13 cellular contexts compared by ENCODE assay signal in the genomic region with DNA sequence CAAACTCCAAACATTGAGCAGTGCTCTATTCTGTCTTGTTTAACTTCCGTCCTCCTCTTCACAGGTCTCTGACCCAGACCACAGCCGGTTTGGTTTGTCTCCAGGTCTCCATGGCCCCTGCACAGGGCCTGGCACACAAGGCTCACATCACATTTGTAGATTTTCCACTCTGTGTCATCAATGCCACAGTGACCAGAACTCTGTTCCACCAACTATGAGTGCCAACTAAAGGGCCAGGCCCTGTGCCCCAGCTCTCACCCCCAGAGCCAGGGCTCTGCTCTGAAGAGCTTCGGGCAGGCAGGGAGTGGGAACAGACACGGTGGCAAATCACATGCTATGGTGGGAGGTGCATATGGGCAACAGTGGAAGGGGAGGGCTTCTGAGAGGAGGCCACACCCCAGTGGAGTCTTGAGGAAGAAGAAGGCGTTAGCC. TPM values are rescaled to one million over a fixed set of nuclear protein-coding genes. Genes with fewer than 3 reads are reported as not detected.
DNase-seq lines count a peak whose midpoint lies in the region; ATAC-seq, FAIRE-seq and TF ChIP-seq lines count a peak whose summit lies in the region.
"Had no signal": no experiment of that assay in that cellular context is flagged by ENCODE, and none has a peak within 500 bp of the region (broad histone marks: within the 10 kb centered on the region; RNA-seq: fewer than 3 reads in every experiment).

No MANE protein-coding gene starts in this region.

- no peak for FAIRE-seq in keratinocyte (lab: Jason Lieb, UNC)
- FAIRE-seq: HTR-8/SVneo had no signal

- no peaks in the 10 kb centered on the region for H4K20me1 ChIP-seq in keratinocyte (ENCODE audit: control insufficient read depth, extremely low read depth, insufficient read depth, low read length)

- H3K27ac ChIP-seq in keratinocyte (ENCODE audit: control insufficient read depth, insufficient read depth, low read length) (peak overlapping the region; percentile 76), suprapubic skin (peak overlapping the region; percentile 71)
- H3K27ac ChIP-seq: brain microvascular endothelial cell, testis had no signal

- H3K4me3 Mint-ChIP-seq in activated T-cell treated with anti-CD3 and anti-CD28 coated beads, Interleukin-2, amount 50 U/mL, for 72 hours = peak overlapping the region in 1 of 2 donors; percentile 15
- H3K4me3 Mint-ChIP-seq in activated T-cell treated with anti-CD3 and anti-CD28 coated beads, Interleukin-2, amount 50 U/mL, for 4 hours = no peak overlapping the region

- peak in 1 of 2 donors; percentile 52 for ATAC-seq in activated T-cell treated with anti-CD3 and anti-CD28 coated beads, Interleukin-2, amount 50 U/mL, for 72 hours (replicated peaks in 1 of 2)
- ATAC-seq in activated T-cell treated with anti-CD3 and anti-CD28 coated beads, Interleukin-2, amount 50 U/mL, for 4 hours = no peak
- no peak for ATAC-seq in GM19328 (IDR thresholded peaks at IDR 0.05; ENCODE audit: unreplicated experiment)

- H3K36me3 ChIP-seq in adipocyte (ENCODE audit: control insufficient read depth, insufficient read depth, low read length, severe bottlenecking) = peaks cover 84% of the 10 kb centered on the region
- H3K36me3 ChIP-seq in keratinocyte (ENCODE audit: control insufficient read depth in 2 of 2, extremely low read depth in 1 of 2, insufficient read depth in 2 of 2, low read length in 2 of 2) = peaks cover 46 to 57% of the 10 kb centered on the region in 2 experiments
- H3K36me3 ChIP-seq in suprapubic skin = peaks cover 79% of the 10 kb centered on the region

- H3K36me3 Mint-ChIP-seq in activated T-cell treated with anti-CD3 and anti-CD28 coated beads, Interleukin-2, amount 50 U/mL, for 72 hours (ENCODE audit: insufficient read depth in 2 of 2) = peaks cover 13 to 32% of the 10 kb centered on the region in 2 donors
- peaks cover 55% of the 10 kb centered on the region for H3K36me3 Mint-ChIP-seq in activated T-cell treated with anti-CD3 and anti-CD28 coated beads, Interleukin-2, amount 50 U/mL, for 4 hours (ENCODE audit: insufficient read depth)

- peak overlapping the region; percentile 1 for H3K9ac ChIP-seq in adipocyte (ENCODE audit: low read length)
- H3K9ac ChIP-seq in keratinocyte (ENCODE audit: control insufficient read depth, extremely low read depth, insufficient read depth, low read length) = peak overlapping the region; percentile 75

- no peak for TF ChIP-seq POLR2A in suprapubic skin (IDR thresholded peaks at IDR 0.05)

- TF ChIP-seq EP300 in suprapubic skin (IDR thresholded peaks at IDR 0.05) = no peak

- peak overlapping the region; percentile 21 for H3K27ac Mint-ChIP-seq in activated T-cell treated with anti-CD3 and anti-CD28 coated beads, Interleukin-2, amount 50 U/mL, for 72 hours

- H3K9me3 ChIP-seq in adipocyte (ENCODE audit: control insufficient read depth, low read length) = no peaks in the 10 kb centered on the region
- no peaks in the 10 kb centered on the region for H3K9me3 ChIP-seq in keratinocyte (ENCODE audit: control insufficient read depth, low read depth, low read length)
- no peaks in the 10 kb centered on the region for H3K9me3 ChIP-seq in suprapubic skin
- H3K9me3 ChIP-seq: testis had no signal

- H3K4me2 ChIP-seq in keratinocyte (ENCODE audit: control insufficient read depth, extremely low read depth, insufficient read depth, low read depth, low read length) = peak overlapping the region; percentile 84

- peaks cover 5% of the 10 kb centered on the region for H3K4me1 Mint-ChIP-seq in activated T-cell treated with anti-CD3 and anti-CD28 coated beads, Interleukin-2, amount 50 U/mL, for 72 hours (ENCODE audit: low read depth)
- H3K4me1 Mint-ChIP-seq in activated T-cell treated with anti-CD3 and anti-CD28 coated beads, Interleukin-2, amount 50 U/mL, for 4 hours (ENCODE audit: low read depth) = peaks cover 2% of the 10 kb centered on the region

- TF ChIP-seq CTCF in keratinocyte (optimal IDR thresholded peaks at IDR 0.05 in 1 of 3, IDR thresholded peaks at IDR 0.05 in 1 of 3, conservative IDR thresholded peaks at IDR 0.05 in 1 of 3; ENCODE audit: extremely low read depth in 1 of 3, insufficient read depth in 2 of 3, low read length in 3 of 3) = no peak
- TF ChIP-seq CTCF in suprapubic skin (IDR thresholded peaks at IDR 0.05) = no peak

- H3K4me1 ChIP-seq in adipocyte (ENCODE audit: control insufficient read depth, insufficient read depth, low read length) (peaks cover 17% of the 10 kb centered on the region), keratinocyte (ENCODE audit: control insufficient read depth, extremely low read depth, insufficient read depth, low read length) (peaks cover 19% of the 10 kb centered on the region), suprapubic skin (peaks cover 17% of the 10 kb centered on the region)
- H3K4me1 ChIP-seq: testis had no signal

- dilution Hi-C loops in keratinocyte (cut with MboI; ENCODE audit: extremely low pct_ligation_motif_present, low sequenced_read_pairs) = no loop called here

- H3K27me3 ChIP-seq in adipocyte (replicated peaks; ENCODE audit: control insufficient read depth, insufficient read depth, low read length) = no peaks in the 10 kb centered on the region
- no peaks in the 10 kb centered on the region for H3K27me3 ChIP-seq in keratinocyte (ENCODE audit: control insufficient read depth, extremely low read depth, insufficient read depth, low read length)
- no peaks in the 10 kb centered on the region for H3K27me3 ChIP-seq in suprapubic skin
- H3K27me3 ChIP-seq: brain microvascular endothelial cell, testis had no signal

- H3K9me3 Mint-ChIP-seq in activated T-cell treated with anti-CD3 and anti-CD28 coated beads, Interleukin-2, amount 50 U/mL, for 72 hours = no peaks in the 10 kb centered on the region
- H3K9me3 Mint-ChIP-seq in activated T-cell treated with anti-CD3 and anti-CD28 coated beads, Interleukin-2, amount 50 U/mL, for 4 hours = no peaks in the 10 kb centered on the region

- no peaks in the 10 kb centered on the region for H3K9me1 ChIP-seq in keratinocyte (ENCODE audit: control insufficient read depth, extremely low read depth, insufficient read depth, low read length)

- no peak overlapping the region for H2AFZ ChIP-seq in keratinocyte (ENCODE audit: control insufficient read depth, low read length)

- H3K4me3 ChIP-seq in adipocyte (ENCODE audit: low read length) = no peak overlapping the region
- H3K4me3 ChIP-seq in keratinocyte (ENCODE audit: control insufficient read depth in 2 of 3, extremely low read depth in 1 of 3, insufficient read depth in 2 of 3, low read depth in 1 of 3, low read length in 3 of 3) = no peak overlapping the region
- no peak overlapping the region for H3K4me3 ChIP-seq in suprapubic skin
- H3K4me3 ChIP-seq: testis had no signal

- H3K79me2 ChIP-seq in keratinocyte (ENCODE audit: control insufficient read depth, insufficient read depth, low read length) = no peaks in the 10 kb centered on the region

- DNase-seq in activated T-cell treated with anti-CD3 and anti-CD28 coated beads, Interleukin-2, amount 50 U/mL, for 72 hours = no peak
- no peak for DNase-seq in activated T-cell treated with anti-CD3 and anti-CD28 coated beads, Interleukin-2, amount 50 U/mL, for 4 hours
- DNase-seq in adipocyte (ENCODE audit: low read depth) (no peak), keratinocyte (ENCODE audit: low read depth, low spot score) (no peak), suprapubic skin (ENCODE audit: low spot score in 2 of 2) (no peak), SKM-1 treated with dmso at 0.1 percent for 144 hours (lab: John Stamatoyannopoulos, UW; ENCODE audit: unreplicated experiment) (no peak), Kasumi-1 (lab: John Stamatoyannopoulos, UW) (no peak)
- DNase-seq: brain microvascular endothelial cell, testis had no signal

- no peaks in the 10 kb centered on the region for H3K27me3 Mint-ChIP-seq in activated T-cell treated with anti-CD3 and anti-CD28 coated beads, Interleukin-2, amount 50 U/mL, for 72 hours (ENCODE audit: low read depth)
- no peaks in the 10 kb centered on the region for H3K27me3 Mint-ChIP-seq in activated T-cell treated with anti-CD3 and anti-CD28 coated beads, Interleukin-2, amount 50 U/mL, for 4 hours (ENCODE audit: low read depth)

- 51% methylated on average over 5 of the region's 5 CpGs for WGBS in suprapubic skin

RNA-seq across cellular contexts. Expression of gene SMG9, which starts 16.0 kb away (rescaled TPM):
- 10 to 100 TPM; 85.3 to 96.4 TPM for total RNA-seq in activated T-cell treated with anti-CD3 and anti-CD28 coated beads, Interleukin-2, amount 50 U/mL, for 72 hours
- 100 to 1,000 TPM; 102 to 114 (median 109) TPM for total RNA-seq in activated T-cell treated with anti-CD3 and anti-CD28 coated beads, Interleukin-2, amount 50 U/mL, for 4 hours
- polyA plus RNA-seq in keratinocyte = 12.1 to 15.6 TPM (median 14.8 TPM) in 3 replicates
- 10.6 TPM for polyA plus RNA-seq in keratinocyte (2011; ENCODE audit: low read depth)
- 7.7 and 12.0 TPM in 2 replicates for polyA plus RNA-seq in keratinocyte (2011; cell fraction: cytosol; rRNA removed)
- 53.4 and 59.6 TPM in 2 replicates for polyA plus RNA-seq in keratinocyte (2011; cell fraction: nucleus; rRNA removed)
- polyA plus RNA-seq in keratinocyte (2012; ENCODE audit: low replicate concordance) = 17.9 and 24.6 TPM in 2 replicates
- 11.7 to 17.9 TPM (median 12.4 TPM) in 3 replicates for polyA minus RNA-seq in keratinocyte
- polyA minus RNA-seq in keratinocyte (2011; cell fraction: cytosol; rRNA and poly(A)+ RNA removed) = 11.9 TPM
- 12.8 and 14.0 TPM in 2 replicates for polyA minus RNA-seq in keratinocyte (2011; cell fraction: nucleus; rRNA and poly(A)+ RNA removed)
- total RNA-seq in suprapubic skin = 10 to 100 TPM; 21.5 to 44.4 (median 30.1) TPM

RNA-seq across cellular contexts. Expression of gene IRGC, which starts 22.9 kb away (rescaled TPM):
- total RNA-seq in activated T-cell treated with anti-CD3 and anti-CD28 coated beads, Interleukin-2, amount 50 U/mL, for 72 hours = not detected
- not detected for total RNA-seq in activated T-cell treated with anti-CD3 and anti-CD28 coated beads, Interleukin-2, amount 50 U/mL, for 4 hours
- polyA plus RNA-seq in keratinocyte = not detected in 3 replicates
- polyA plus RNA-seq in keratinocyte (2011; ENCODE audit: low read depth) = not detected
- polyA plus RNA-seq in keratinocyte (2011; cell fraction: cytosol; rRNA removed) = not detected in 2 replicates
- not detected in 2 replicates for polyA plus RNA-seq in keratinocyte (2011; cell fraction: nucleus; rRNA removed)
- not detected in 2 replicates for polyA plus RNA-seq in keratinocyte (2012; ENCODE audit: low replicate concordance)
- polyA minus RNA-seq in keratinocyte = not detected in 3 replicates
- not detected for polyA minus RNA-seq in keratinocyte (2011; cell fraction: cytosol; rRNA and poly(A)+ RNA removed)
- polyA minus RNA-seq in keratinocyte (2011; cell fraction: nucleus; rRNA and poly(A)+ RNA removed) = not detected in 2 replicates
- not detected for total RNA-seq in suprapubic skin
- total RNA-seq: kidney epithelial cell, pulmonary artery endothelial cell had no signal

RNA-seq across cellular contexts. Expression of gene KCNN4, which starts 42.0 kb away (rescaled TPM):
- total RNA-seq in activated T-cell treated with anti-CD3 and anti-CD28 coated beads, Interleukin-2, amount 50 U/mL, for 72 hours = 100 to 1,000 TPM in 1 of 2 donors, 10 to 100 TPM in 1; 91.6 to 118 TPM
- total RNA-seq in activated T-cell treated with anti-CD3 and anti-CD28 coated beads, Interleukin-2, amount 50 U/mL, for 4 hours = 100 to 1,000 TPM in 1 of 3 donors, 10 to 100 TPM in 2; 90.6 to 123 (median 94.7) TPM
- polyA plus RNA-seq in keratinocyte = 9.8 to 15.5 TPM (median 10.5 TPM) in 3 replicates
- 2.8 TPM for polyA plus RNA-seq in keratinocyte (2011; ENCODE audit: low read depth)
- 3.3 and 4.6 TPM in 2 replicates for polyA plus RNA-seq in keratinocyte (2011; cell fraction: cytosol; rRNA removed)
- 20.7 and 21.0 TPM in 2 replicates for polyA plus RNA-seq in keratinocyte (2011; cell fraction: nucleus; rRNA removed)
- polyA plus RNA-seq in keratinocyte (2012; ENCODE audit: low replicate concordance) = 5.6 and 14.8 TPM in 2 replicates
- 7.9 to 28.6 TPM (median 10.3 TPM) in 3 replicates for polyA minus RNA-seq in keratinocyte
- 11.3 TPM for polyA minus RNA-seq in keratinocyte (2011; cell fraction: cytosol; rRNA and poly(A)+ RNA removed)
- polyA minus RNA-seq in keratinocyte (2011; cell fraction: nucleus; rRNA and poly(A)+ RNA removed) = 11.3 and 11.5 TPM in 2 replicates
- 10 to 100 TPM; 26.4 to 77.9 (median 48.2) TPM for total RNA-seq in suprapubic skin
